Comparison of ENCODE assay signal across 8 cellular contexts in genomic region chr17:37239690-37240344, GRCh38.
DNase-seq lines count a peak whose midpoint lies in the region; ATAC-seq and TF ChIP-seq lines count a peak whose summit lies in the region.

No MANE protein-coding gene starts in this region.

- no peak overlapping the region for H3K4me3 ChIP-seq in transverse colon

- TF ChIP-seq CTCF in C4-2B (conservative IDR thresholded peaks at IDR 0.05) (peak; percentile 77), transverse colon (IDR thresholded peaks at IDR 0.05) (peak; percentile 35 to 52 (median 47))

- no peak overlapping the region for H3K27ac Mint-ChIP-seq in activated CD8-positive, alpha-beta T cell treated with anti-CD3 and anti-CD28 coated beads, Interleukin-2, amount 10 ng/mL, durations not matched to agents 7 days and 5 days

- WGBS in transverse colon (ENCODE audit: low coverage in 1 of 2), 2 donors, result 89 to 100% methylated on average over 3 of the region's 3 CpGs

- H3K9me3 ChIP-seq in transverse colon, result no peaks in the 10 kb centered on the region

- in situ Hi-C loops in transverse colon (cut with MboI; ENCODE audit: low pct_ligation_motif_present in 1 of 4, low pct_unique_long_range_greater_than_20kb in 1 of 4, low sequenced_read_pairs in 3 of 4), result loop anchor here (10.0 to 25.0 kb wide), 4 partner anchors 603 to 628 kb away; partner anchors contain the start of gene MRM1 (in 1 of the 4)

- CTCF ChIA-PET in activated CD8-positive, alpha-beta T cell treated with anti-CD3 and anti-CD28 coated beads, Interleukin-2, amount 10 ng/mL, durations not matched to agents 7 days and 5 days (lab: Charles Lee), result interaction anchor here (0.7 to 4.2 kb wide), 41 partner anchors 8 to 641 kb away, joined by 3 to 19 read pairs (median 4); partner anchors contain the start of gene AATF

- no peak for TF ChIP-seq POLR2A in transverse colon (IDR thresholded peaks at IDR 0.05)

- peaks cover 0 to 41% (median 7%) of the 10 kb centered on the region in 4 donors for H3K36me3 ChIP-seq in transverse colon

- H3K9me3 Mint-ChIP-seq in activated CD8-positive, alpha-beta T cell treated with anti-CD3 and anti-CD28 coated beads, Interleukin-2, amount 10 ng/mL, durations not matched to agents 7 days and 5 days (ENCODE audit: insufficient read depth), result no peaks in the 10 kb centered on the region

- H3K4me1 Mint-ChIP-seq in activated CD8-positive, alpha-beta T cell treated with anti-CD3 and anti-CD28 coated beads, Interleukin-2, amount 10 ng/mL, durations not matched to agents 7 days and 5 days (ENCODE audit: low read depth), result no peaks in the 10 kb centered on the region

- POLR2A ChIA-PET in activated CD8-positive, alpha-beta T cell treated with anti-CD3 and anti-CD28 coated beads, Interleukin-2, amount 10 ng/mL, durations not matched to agents 7 days and 5 days (lab: Charles Lee), result interaction anchor here (0.6 kb wide), 1 partner anchor 102 kb away, joined by 3 read pairs; no protein-coding TSS in a partner anchor

- TF ChIP-seq EP300 in transverse colon (IDR thresholded peaks at IDR 0.05; ENCODE audit: low read depth), result no peak

- H3K27me3 ChIP-seq in transverse colon, result no peaks in the 10 kb centered on the region

- DNase-seq in HS-5 (ENCODE audit: low read depth) (peak; percentile 16), hepatic stellate cell (ENCODE audit: low spot score) (peak; percentile 23), transverse colon (no peak)
- DNase-seq in activated CD8-positive, alpha-beta T cell treated with anti-CD3 and anti-CD28 coated beads, Interleukin-2, amount 10 ng/mL, durations not matched to agents 7 days and 5 days, result peak; percentile 23
- no peak for DNase-seq in activated naive CD4-positive, alpha-beta T cell treated with anti-CD3 and anti-CD28 coated beads, Interleukin-2, amount 50 U/mL, for 16 hours

- intact Hi-C loops in transverse colon (cut with DNase I; ENCODE audit: low total_unique reads), result loop anchor here (10.0 kb wide), 1 partner anchor 615 kb away; no protein-coding TSS in a partner anchor

- no peak overlapping the region for H3K27ac ChIP-seq in C4-2B
- H3K27ac ChIP-seq in transverse colon, result no peak overlapping the region

- no peak overlapping the region for H3K4me3 Mint-ChIP-seq in activated CD8-positive, alpha-beta T cell treated with anti-CD3 and anti-CD28 coated beads, Interleukin-2, amount 10 ng/mL, durations not matched to agents 7 days and 5 days

- H3K27me3 Mint-ChIP-seq in activated CD8-positive, alpha-beta T cell treated with anti-CD3 and anti-CD28 coated beads, Interleukin-2, amount 10 ng/mL, durations not matched to agents 7 days and 5 days (ENCODE audit: low read depth), result no peaks in the 10 kb centered on the region

- H3K4me1 ChIP-seq in transverse colon, result no peaks in the 10 kb centered on the region

- no peak for ATAC-seq in activated CD8-positive, alpha-beta T cell treated with anti-CD3 and anti-CD28 coated beads, Interleukin-2, amount 10 ng/mL, durations not matched to agents 7 days and 5 days
- ATAC-seq in GM18502 (IDR thresholded peaks at IDR 0.05; ENCODE audit: poor library complexity, unreplicated experiment), result no peak
- no peak for ATAC-seq in GM21717 (IDR thresholded peaks at IDR 0.05; ENCODE audit: unreplicated experiment)

- H3K36me3 Mint-ChIP-seq in activated CD8-positive, alpha-beta T cell treated with anti-CD3 and anti-CD28 coated beads, Interleukin-2, amount 10 ng/mL, durations not matched to agents 7 days and 5 days (ENCODE audit: low read depth), result peaks cover 42% of the 10 kb centered on the region

Comparison
In these comparisons a context has a peak if more than half of its experiments do, and no peak if none do; other contexts are left out.
1. DNase-seq: peak in HS-5 (single experiment), activated CD8-positive, alpha-beta T cell treated with anti-CD3 and anti-CD28 coated beads, Interleukin-2, amount 10 ng/mL, durations not matched to agents 7 days and 5 days (single experiment) and hepatic stellate cell (single experiment); none in transverse colon (single experiment) and activated naive CD4-positive, alpha-beta T cell treated with anti-CD3 and anti-CD28 coated beads, Interleukin-2, amount 50 U/mL, for 16 hours (single experiment).